1 cellular context compared by ENCODE assay signal in genomic region chr1:115099693-115100050, GRCh38.
TF ChIP-seq lines count a peak whose summit lies in the region.

No MANE protein-coding gene starts in this region.

TF ChIP-seq in GM23338, 12 proteins besides CTCF, POLR2A, EP300 and RAD21 (continued from another document):
- TF ChIP-seq, protein P1, sequence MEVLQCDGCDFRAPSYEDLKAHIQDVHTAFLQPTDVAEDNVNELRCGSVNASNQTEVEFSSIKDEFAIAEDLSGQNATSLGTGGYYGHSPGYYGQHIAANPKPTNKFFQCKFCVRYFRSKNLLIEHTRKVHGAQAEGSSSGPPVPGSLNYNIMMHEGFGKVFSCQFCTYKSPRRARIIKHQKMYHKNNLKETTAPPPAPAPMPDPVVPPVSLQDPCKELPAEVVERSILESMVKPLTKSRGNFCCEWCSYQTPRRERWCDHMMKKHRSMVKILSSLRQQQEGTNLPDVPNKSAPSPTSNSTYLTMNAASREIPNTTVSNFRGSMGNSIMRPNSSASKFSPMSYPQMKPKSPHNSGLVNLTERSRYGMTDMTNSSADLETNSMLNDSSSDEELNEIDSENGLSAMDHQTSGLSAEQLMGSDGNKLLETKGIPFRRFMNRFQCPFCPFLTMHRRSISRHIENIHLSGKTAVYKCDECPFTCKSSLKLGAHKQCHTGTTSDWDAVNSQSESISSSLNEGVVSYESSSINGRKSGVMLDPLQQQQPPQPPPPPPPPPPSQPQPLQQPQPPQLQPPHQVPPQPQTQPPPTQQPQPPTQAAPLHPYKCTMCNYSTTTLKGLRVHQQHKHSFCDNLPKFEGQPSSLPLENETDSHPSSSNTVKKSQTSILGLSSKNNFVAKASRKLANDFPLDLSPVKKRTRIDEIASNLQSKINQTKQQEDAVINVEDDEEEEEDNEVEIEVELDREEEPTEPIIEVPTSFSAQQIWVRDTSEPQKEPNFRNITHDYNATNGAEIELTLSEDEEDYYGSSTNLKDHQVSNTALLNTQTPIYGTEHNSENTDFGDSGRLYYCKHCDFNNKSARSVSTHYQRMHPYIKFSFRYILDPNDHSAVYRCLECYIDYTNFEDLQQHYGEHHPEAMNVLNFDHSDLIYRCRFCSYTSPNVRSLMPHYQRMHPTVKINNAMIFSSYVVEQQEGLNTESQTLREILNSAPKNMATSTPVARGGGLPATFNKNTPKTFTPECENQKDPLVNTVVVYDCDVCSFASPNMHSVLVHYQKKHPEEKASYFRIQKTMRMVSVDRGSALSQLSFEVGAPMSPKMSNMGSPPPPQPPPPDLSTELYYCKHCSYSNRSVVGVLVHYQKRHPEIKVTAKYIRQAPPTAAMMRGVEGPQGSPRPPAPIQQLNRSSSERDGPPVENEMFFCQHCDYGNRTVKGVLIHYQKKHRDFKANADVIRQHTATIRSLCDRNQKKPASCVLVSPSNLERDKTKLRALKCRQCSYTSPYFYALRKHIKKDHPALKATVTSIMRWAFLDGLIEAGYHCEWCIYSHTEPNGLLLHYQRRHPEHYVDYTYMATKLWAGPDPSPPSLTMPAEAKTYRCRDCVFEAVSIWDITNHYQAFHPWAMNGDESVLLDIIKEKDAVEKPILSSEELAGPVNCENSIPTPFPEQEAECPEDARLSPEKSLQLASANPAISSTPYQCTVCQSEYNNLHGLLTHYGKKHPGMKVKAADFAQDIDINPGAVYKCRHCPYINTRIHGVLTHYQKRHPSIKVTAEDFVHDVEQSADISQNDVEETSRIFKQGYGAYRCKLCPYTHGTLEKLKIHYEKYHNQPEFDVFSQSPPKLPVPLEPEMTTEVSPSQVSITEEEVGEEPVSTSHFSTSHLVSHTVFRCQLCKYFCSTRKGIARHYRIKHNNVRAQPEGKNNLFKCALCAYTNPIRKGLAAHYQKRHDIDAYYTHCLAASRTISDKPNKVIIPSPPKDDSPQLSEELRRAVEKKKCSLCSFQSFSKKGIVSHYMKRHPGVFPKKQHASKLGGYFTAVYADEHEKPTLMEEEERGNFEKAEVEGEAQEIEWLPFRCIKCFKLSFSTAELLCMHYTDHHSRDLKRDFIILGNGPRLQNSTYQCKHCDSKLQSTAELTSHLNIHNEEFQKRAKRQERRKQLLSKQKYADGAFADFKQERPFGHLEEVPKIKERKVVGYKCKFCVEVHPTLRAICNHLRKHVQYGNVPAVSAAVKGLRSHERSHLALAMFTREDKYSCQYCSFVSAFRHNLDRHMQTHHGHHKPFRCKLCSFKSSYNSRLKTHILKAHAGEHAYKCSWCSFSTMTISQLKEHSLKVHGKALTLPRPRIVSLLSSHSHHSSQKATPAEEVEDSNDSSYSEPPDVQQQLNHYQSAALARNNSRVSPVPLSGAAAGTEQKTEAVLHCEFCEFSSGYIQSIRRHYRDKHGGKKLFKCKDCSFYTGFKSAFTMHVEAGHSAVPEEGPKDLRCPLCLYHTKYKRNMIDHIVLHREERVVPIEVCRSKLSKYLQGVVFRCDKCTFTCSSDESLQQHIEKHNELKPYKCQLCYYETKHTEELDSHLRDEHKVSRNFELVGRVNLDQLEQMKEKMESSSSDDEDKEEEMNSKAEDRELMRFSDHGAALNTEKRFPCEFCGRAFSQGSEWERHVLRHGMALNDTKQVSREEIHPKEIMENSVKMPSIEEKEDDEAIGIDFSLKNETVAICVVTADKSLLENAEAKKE (CRISPR knock-in tag; IDR thresholded peaks at IDR 0.05): no peak
- TF ChIP-seq POLR2AphosphoS5 (IDR thresholded peaks at IDR 0.05; ENCODE audit: low read depth) (no peak), ETS1 (IDR thresholded peaks at IDR 0.05) (no peak), JUNB (IDR thresholded peaks at IDR 0.05; ENCODE audit: unreplicated experiment) (no peak), REST (IDR thresholded peaks at IDR 0.05; ENCODE audit: unreplicated experiment) (no peak), ZNF114 (CRISPR knock-in tag; IDR thresholded peaks at IDR 0.05) (no peak), EZH2phosphoT487 (IDR thresholded peaks at IDR 0.05; ENCODE audit: unreplicated experiment) (no peak)
